ENCODE assay signal across 23 cellular contexts in genomic region chr3:43215138-43215537, GRCh38.
DNase-seq lines count a peak whose midpoint lies in the region; ATAC-seq and TF ChIP-seq lines count a peak whose summit lies in the region.
"Had no signal": no experiment of that assay in that cellular context is flagged by ENCODE, and none has a peak within 500 bp of the region (broad histone marks: within the 10 kb centered on the region; RNA-seq: fewer than 3 reads in every experiment).

No MANE protein-coding gene starts in this region.

- peaks cover 2% of the 10 kb centered on the region for H3K27me3 Mint-ChIP-seq in neural progenitor cell (ENCODE audit: insufficient read depth, low read depth)

- no peaks in the 10 kb centered on the region for H3K27me3 ChIP-seq in HCT116 (ENCODE audit: insufficient read depth, low read length)
- H3K27me3 ChIP-seq in breast epithelium = no peaks in the 10 kb centered on the region
- H3K27me3 ChIP-seq in foreskin keratinocyte = no peaks in the 10 kb centered on the region
- peaks cover 56% of the 10 kb centered on the region for H3K27me3 ChIP-seq in smooth muscle cell (ENCODE audit: low read depth)
- H3K27me3 ChIP-seq in right atrium auricular region = no peaks in the 10 kb centered on the region
- H3K27me3 ChIP-seq in neural progenitor cell = no peaks in the 10 kb centered on the region

- H4K20me1 ChIP-seq in HCT116 (ENCODE audit: insufficient read depth) = no peaks in the 10 kb centered on the region
- no peaks in the 10 kb centered on the region for H4K20me1 ChIP-seq in smooth muscle cell (ENCODE audit: low read depth)
- H4K20me1 ChIP-seq in neural progenitor cell (ENCODE audit: low read depth) = no peaks in the 10 kb centered on the region

- BruUV-seq in HCT116 (replicated peaks; lab: Mats Ljungman, UMichigan) = no TSS peak

- H3K4me3 ChIP-seq in HCT116 (replicated peaks in 1 of 2; ENCODE audit: low read depth in 1 of 2, low read length in 2 of 2) (no peak overlapping the region), breast epithelium (no peak overlapping the region), smooth muscle cell (no peak overlapping the region), right atrium auricular region (no peak overlapping the region), neural progenitor cell (no peak overlapping the region)
- H3K4me3 ChIP-seq: PC-9 had no signal

- no peaks in the 10 kb centered on the region for H3K9me3 ChIP-seq in HCT116 (ENCODE audit: control insufficient read depth in 1 of 2, insufficient read depth in 1 of 2, low read depth in 1 of 2, low read length in 2 of 2)
- no peaks in the 10 kb centered on the region for H3K9me3 ChIP-seq in breast epithelium
- no peaks in the 10 kb centered on the region for H3K9me3 ChIP-seq in smooth muscle cell (replicated peaks; ENCODE audit: low read depth)
- H3K9me3 ChIP-seq in right atrium auricular region = no peaks in the 10 kb centered on the region
- H3K9me3 ChIP-seq in neural progenitor cell (ENCODE audit: low read depth) = no peaks in the 10 kb centered on the region

- intact Hi-C loops in HCT116 (cut with micrococcal nuclease) (no loop called here), breast epithelium (cut with DNase I; ENCODE audit: low total_unique reads) (no loop called here)

- CTCF ChIA-PET in HCT116 (lab: Charles Lee) = interaction anchor here (0.7 kb wide), 1 partner anchor 8 kb away, joined by 3 read pairs; no protein-coding TSS in a partner anchor

- H3K36me3 ChIP-seq in HCT116 (ENCODE audit: control insufficient read depth in 1 of 2, insufficient read depth in 2 of 2, low read length in 2 of 2) (no peaks in the 10 kb centered on the region), breast epithelium (no peaks in the 10 kb centered on the region), smooth muscle cell (ENCODE audit: low read depth) (no peaks in the 10 kb centered on the region), right atrium auricular region (no peaks in the 10 kb centered on the region), neural progenitor cell (no peaks in the 10 kb centered on the region)

- H3K27ac ChIP-seq in HCT116 (ENCODE audit: low read depth, low read length) (no peak overlapping the region), breast epithelium (peak overlapping the region; percentile 36 to 84), foreskin keratinocyte (peak overlapping the region; percentile 28), smooth muscle cell (ENCODE audit: low read depth) (peak overlapping the region; percentile 56), right atrium auricular region (no peak overlapping the region), neural progenitor cell (no peak overlapping the region)
- H3K27ac ChIP-seq: HL-60, PC-9 had no signal

- RAD21 ChIA-PET in HCT116 (lab: Charles Lee; ENCODE audit: low non-redundant PET in 1 of 2, low total read pairs in 2 of 2, uncharacterized antibody in 2 of 2, unreplicated experiment in 2 of 2) = no interaction called here

- peaks cover 0 to 24% of the 10 kb centered on the region in 2 experiments; a peak in 2 of 4 replicates for H3K4me1 ChIP-seq in HCT116 (ENCODE audit: control insufficient read depth in 1 of 2, insufficient read depth in 2 of 2, low read length in 2 of 2)
- no peaks in the 10 kb centered on the region for H3K4me1 ChIP-seq in breast epithelium
- peaks cover 32% of the 10 kb centered on the region for H3K4me1 ChIP-seq in foreskin keratinocyte
- no peaks in the 10 kb centered on the region for H3K4me1 ChIP-seq in smooth muscle cell (ENCODE audit: low read depth)
- H3K4me1 ChIP-seq in right atrium auricular region = peaks cover 0 to 10% of the 10 kb centered on the region in 2 donors
- H3K4me1 ChIP-seq in neural progenitor cell = no peaks in the 10 kb centered on the region

- H3K27ac Mint-ChIP-seq in neural progenitor cell = no peak overlapping the region

- peak overlapping the region; percentile 58 for H3K4me2 ChIP-seq in HCT116 (ENCODE audit: low read length)
- H3K4me2 ChIP-seq in smooth muscle cell = no peak overlapping the region
- no peak overlapping the region for H3K4me2 ChIP-seq in neural progenitor cell
- H3K4me2 ChIP-seq: PC-9 had no signal

- TF ChIP-seq POLR2A in HCT116 (IDR thresholded peaks at IDR 0.05; ENCODE audit: borderline replicate concordance, extremely low read depth, insufficient read depth, insufficient read length) (no peak), breast epithelium (IDR thresholded peaks at IDR 0.05) (no peak)

- H3K9me3 Mint-ChIP-seq in neural progenitor cell = no peaks in the 10 kb centered on the region

- no peaks in the 10 kb centered on the region for H3K4me1 Mint-ChIP-seq in neural progenitor cell

- DNase-seq in HCT116 (ENCODE audit: low read depth, low spot score) (no peak), breast epithelium (ENCODE audit: low spot score in 2 of 2) (no peak), foreskin keratinocyte (peak in 1 of 2 donors; percentile 64), smooth muscle cell (lab: John Stamatoyannopoulos, UW; ENCODE audit: unreplicated experiment) (no peak), HK-2 (ENCODE audit: unreplicated experiment) (no peak), GM10266 (ENCODE audit: extremely low spot score) (no peak), right atrium auricular region (ENCODE audit: low spot score) (no peak), neural progenitor cell (ENCODE audit: low spot score) (no peak)
- DNase-seq: AML-193, C1 segment of cervical spinal cord, GDM1, KBM-7, NCI-H1092, NCI-H1436, NCI-H187 treated with DMSO at 0.1 percent for 48 hours, NCI-H2107, NCI-H446 treated with DMSO at 0.1 percent for 48 hours, NCI-H526 treated with DMSO at 0.1 percent for 48 hours, RPMI8226, SIG-M5 had no signal

- POLR2A ChIA-PET in HCT116 (lab: Charles Lee) = no interaction called here

- H3K79me2 ChIP-seq in HCT116 (ENCODE audit: insufficient read depth, low read length) = no peaks in the 10 kb centered on the region
- H3K79me2 ChIP-seq in smooth muscle cell (ENCODE audit: low read depth) = no peaks in the 10 kb centered on the region
- no peaks in the 10 kb centered on the region for H3K79me2 ChIP-seq in neural progenitor cell (ENCODE audit: low read depth)

- H3F3A ChIP-seq in smooth muscle cell (ENCODE audit: low read depth) (no peaks in the 10 kb centered on the region), neural progenitor cell (ENCODE audit: low read depth) (no peaks in the 10 kb centered on the region)

- no peak overlapping the region for H3K4me3 Mint-ChIP-seq in neural progenitor cell

- H3K9ac ChIP-seq in HCT116 (ENCODE audit: low read length) (no peak overlapping the region), smooth muscle cell (ENCODE audit: low read depth) (no peak overlapping the region), neural progenitor cell (no peak overlapping the region)

- no peak for TF ChIP-seq RAD21 in HCT116 (IDR thresholded peaks at IDR 0.05; ENCODE audit: low read depth)

- TF ChIP-seq CTCF in HCT116 (IDR thresholded peaks at IDR 0.05 in 2 of 3, conservative IDR thresholded peaks at IDR 0.05 in 1 of 3; ENCODE audit: borderline replicate concordance in 1 of 3, insufficient read depth in 1 of 3, low read depth in 2 of 3, low read length in 2 of 3) (no peak), breast epithelium (IDR thresholded peaks at IDR 0.05) (no peak), foreskin keratinocyte (conservative IDR thresholded peaks at IDR 0.05) (no peak), smooth muscle cell (IDR thresholded peaks at IDR 0.05; ENCODE audit: borderline replicate concordance, insufficient read depth, poor library complexity, severe bottlenecking) (no peak), GM10266 (IDR thresholded peaks at IDR 0.05; ENCODE audit: control insufficient read depth, insufficient read depth, low read depth, missing control alignments) (no peak), right atrium auricular region (IDR thresholded peaks at IDR 0.05) (no peak), neural progenitor cell (IDR thresholded peaks at IDR 0.05) (no peak)

- H2AFZ ChIP-seq in HCT116 (ENCODE audit: low read depth, low read length, poor library complexity, severe bottlenecking) (peak overlapping the region; percentile 37), smooth muscle cell (ENCODE audit: low read depth) (no peak overlapping the region), neural progenitor cell (replicated peaks) (no peak overlapping the region)
- H2AFZ ChIP-seq: PC-9 had no signal

- ATAC-seq in HCT116 (no peak), foreskin keratinocyte (peak; percentile 1)
- ATAC-seq: HepG2 had no signal

- no peaks in the 10 kb centered on the region for H3K36me3 Mint-ChIP-seq in neural progenitor cell

- H3K9me2 ChIP-seq in HCT116 (ENCODE audit: insufficient read depth) = no peaks in the 10 kb centered on the region

- 92% methylated on average over 3 of the region's 3 CpGs for WGBS in smooth muscle cell (ENCODE audit: low lambda C conversion rate)

TF ChIP-seq in HCT116, 20 proteins besides CTCF, POLR2A, EP300 and RAD21 (continues in another document):
- TF ChIP-seq POLR2AphosphoS5 (IDR thresholded peaks at IDR 0.05; ENCODE audit: low read depth, low read length) (no peak), EZH2 (IDR thresholded peaks at IDR 0.05) (no peak), EGR1 (IDR thresholded peaks at IDR 0.05; ENCODE audit: low read depth) (no peak), MAX (IDR thresholded peaks at IDR 0.05) (no peak), SIN3A (IDR thresholded peaks at IDR 0.05; ENCODE audit: low read depth) (no peak), ATF3 (IDR thresholded peaks at IDR 0.05) (no peak), CEBPB (IDR thresholded peaks at IDR 0.05; ENCODE audit: low read depth) (no peak), ZBTB33 (IDR thresholded peaks at IDR 0.05; ENCODE audit: extremely low read depth, insufficient replicate concordance, low read length) (no peak), ZFX (IDR thresholded peaks at IDR 0.05) (no peak)

Comparison
In these comparisons a context has a peak if more than half of its experiments do, and no peak if none do; other contexts are left out.
1. H3K27ac ChIP-seq: peak in breast epithelium (2 of 2), foreskin keratinocyte (single experiment) and smooth muscle cell (single experiment); none in HCT116 (single experiment), right atrium auricular region (0 of 2) and neural progenitor cell (single experiment).